ENCODE assay signal across 9 cellular contexts in genomic region chr2:151973901-151974199, GRCh38.
DNase-seq lines count a peak whose midpoint lies in the region; ATAC-seq and TF ChIP-seq lines count a peak whose summit lies in the region.
"Had no signal": no experiment of that assay in that cellular context is flagged by ENCODE, and none has a peak within 500 bp of the region (broad histone marks: within the 10 kb centered on the region; RNA-seq: fewer than 3 reads in every experiment).

No MANE protein-coding gene starts in this region.

- 3% methylated on average over 8 of the region's 8 CpGs for WGBS in SK-N-SH (ENCODE audit: low lambda C conversion rate)
- WGBS in testis, 2 donors, result 42 to 48% methylated on average over 8 of the region's 8 CpGs

- H3K27me3 ChIP-seq in SK-N-SH (ENCODE audit: insufficient read depth), result no peaks in the 10 kb centered on the region; the same call in 1 of the 2 replicates
- H3K27me3 ChIP-seq in testis, result no peaks in the 10 kb centered on the region

- H3K9me3 ChIP-seq in SK-N-SH (no peaks in the 10 kb centered on the region), testis (no peaks in the 10 kb centered on the region)

- H3F3A ChIP-seq in SK-N-SH (replicated peaks; ENCODE audit: insufficient read depth), result no peaks in the 10 kb centered on the region

- H3K27ac ChIP-seq in SK-N-SH (ENCODE audit: low read depth in 2 of 2, low read length in 1 of 2) (peak overlapping the region in 1 of 2 experiments; percentile 89; a peak in 2 of 4 replicates), testis (no peak overlapping the region)

- no peaks in the 10 kb centered on the region for H3K9me2 ChIP-seq in SK-N-SH

- H3K4me3 ChIP-seq in SK-N-SH (ENCODE audit: low read depth in 2 of 2, low read length in 1 of 2) (peak overlapping the region; percentile 11 to 40; a peak in 3 of 4 replicates), testis (no peak overlapping the region)

- TF ChIP-seq CTCF in SK-N-SH (IDR thresholded peaks at IDR 0.05), result no peak
- no peak for TF ChIP-seq CTCF in testis (IDR thresholded peaks at IDR 0.05)

- H3K79me2 ChIP-seq in SK-N-SH (ENCODE audit: insufficient read depth), result no peaks in the 10 kb centered on the region

- CTCF ChIA-PET in SK-N-SH (lab: Yijun Ruan, JAX), result interaction anchor here (1.1 to 2.6 kb wide), 7 partner anchors 9 to 52 kb away, joined by 3 to 16 read pairs (median 5); no protein-coding TSS in a partner anchor

- no peak for TF ChIP-seq EP300 in SK-N-SH (IDR thresholded peaks at IDR 0.05; ENCODE audit: borderline replicate concordance in 1 of 2, low read depth in 1 of 2, low read length in 1 of 2)

- DNase-seq in SIG-M5 treated with dmso at 0.1 percent for 504 hours (lab: John Stamatoyannopoulos, UW; ENCODE audit: unreplicated experiment), result peak; percentile 4
- no peak for DNase-seq in SIG-M5 (lab: John Stamatoyannopoulos, UW)
- DNase-seq in SK-N-SH, result peak; percentile 73
- DNase-seq in Right ventricle myocardium superior, result peak; percentile 42
- DNase-seq in testis, result peak; percentile 27
- no peak for DNase-seq in activated CD4-positive, CD25-positive, alpha-beta regulatory T cell treated with anti-CD3 and anti-CD28 coated beads, Interleukin-2, amount 50 U/mL, for 72 hours
- DNase-seq: ACHN had no signal

- POLR2A ChIA-PET in SK-N-SH (lab: Yijun Ruan, JAX), result interaction anchor here (0.6 kb wide), 1 partner anchor 115 kb away, joined by 3 read pairs; no protein-coding TSS in a partner anchor

- no peak; the same call in 1 of the 2 replicates for TF ChIP-seq RAD21 in SK-N-SH (IDR thresholded peaks at IDR 0.05; ENCODE audit: low read length)

- H4K20me1 ChIP-seq in SK-N-SH (ENCODE audit: insufficient read depth), result no peaks in the 10 kb centered on the region

- H3K36me3 ChIP-seq in SK-N-SH (replicated peaks in 1 of 2; ENCODE audit: control insufficient read depth in 1 of 2, insufficient read depth in 2 of 2, low read length in 1 of 2) (no peaks in the 10 kb centered on the region), testis (ENCODE audit: low read depth, missing control alignments) (no peaks in the 10 kb centered on the region)

- H3K4me1 ChIP-seq in SK-N-SH (ENCODE audit: control insufficient read depth in 1 of 2, insufficient read depth in 2 of 2, low read depth in 1 of 2, low read length in 1 of 2), result peaks cover 0 to 9% of the 10 kb centered on the region in 2 experiments; a peak in 2 of 4 replicates
- peaks cover 9% of the 10 kb centered on the region for H3K4me1 ChIP-seq in testis

- peak overlapping the region; percentile 61 for H3K4me2 ChIP-seq in SK-N-SH

- H2AFZ ChIP-seq in SK-N-SH (ENCODE audit: low read depth), result peak overlapping the region; percentile 74; the same call in 1 of the 2 replicates

- no peak overlapping the region for H3K9ac ChIP-seq in SK-N-SH

- ATAC-seq in Right ventricle myocardium superior (ENCODE audit: poor library complexity) (no peak), HG03442 (IDR thresholded peaks at IDR 0.05; ENCODE audit: unreplicated experiment) (no peak), GM19328 (IDR thresholded peaks at IDR 0.05; ENCODE audit: unreplicated experiment) (no peak)

- no peak for TF ChIP-seq POLR2A in testis (IDR thresholded peaks at IDR 0.05)

- intact Hi-C loops in Right ventricle myocardium superior (cut with DNase I) (no loop called here), testis (cut with DNase I; ENCODE audit: low total_unique reads) (no loop called here)

TF ChIP-seq in SK-N-SH, 30 proteins besides CTCF, POLR2A, EP300 and RAD21:
- TF ChIP-seq RXRA (IDR thresholded peaks at IDR 0.05; ENCODE audit: borderline replicate concordance, low read depth) (no peak), CHD2 (IDR thresholded peaks at IDR 0.05; ENCODE audit: low read length, partially characterized antibody) (peak; percentile 13), RCOR1 (IDR thresholded peaks at IDR 0.05; ENCODE audit: low read length) (0 out of 2 replicates have a peak, but pooled peaks have one; percentile 4), ELF1 (IDR thresholded peaks at IDR 0.05) (no peak), USF1 (IDR thresholded peaks at IDR 0.05; ENCODE audit: borderline replicate concordance, low read depth) (no peak), NRF1 (IDR thresholded peaks at IDR 0.05; ENCODE audit: low read depth, low read length) (no peak), MXI1 (IDR thresholded peaks at IDR 0.05; ENCODE audit: low read depth, low read length) (0 out of 2 replicates have a peak, but pooled peaks have one; percentile 10), TEAD4 (IDR thresholded peaks at IDR 0.05; ENCODE audit: borderline replicate concordance, insufficient read depth) (no peak), USF2 (IDR thresholded peaks at IDR 0.05; ENCODE audit: borderline replicate concordance, low read depth, low read length) (no peak), RFX5 (IDR thresholded peaks at IDR 0.05; ENCODE audit: low read length) (peak; percentile 78), JUND (IDR thresholded peaks at IDR 0.05) (no peak), REST (IDR thresholded peaks at IDR 0.05; ENCODE audit: low read depth, low read length) (no peak)

Comparison
In these comparisons a context has a peak if more than half of its experiments do, and no peak if none do; other contexts are left out.
1. DNase-seq: peak in SIG-M5 treated with dmso at 0.1 percent for 504 hours (single experiment), SK-N-SH (single experiment), Right ventricle myocardium superior (single experiment) and testis (single experiment); none in SIG-M5 (single experiment) and activated CD4-positive, CD25-positive, alpha-beta regulatory T cell treated with anti-CD3 and anti-CD28 coated beads, Interleukin-2, amount 50 U/mL, for 72 hours (single experiment).
2. H3K4me3 ChIP-seq: peak in SK-N-SH (2 of 2); none in testis (0 of 2).